In genomic region chr9:87639949-87640348, GRCh38 we compare ENCODE assay signal across 13 cellular contexts.
DNase-seq lines count a peak whose midpoint lies in the region; TF ChIP-seq lines count a peak whose summit lies in the region.
"Had no signal": no experiment of that assay in that cellular context is flagged by ENCODE, and none has a peak within 500 bp of the region (broad histone marks: within the 10 kb centered on the region; RNA-seq: fewer than 3 reads in every experiment).

No MANE protein-coding gene starts in this region.

- H4K20me1 ChIP-seq in smooth muscle cell (ENCODE audit: low read depth): no peaks in the 10 kb centered on the region

- peak overlapping the region; percentile 49 for H3K4me2 ChIP-seq in smooth muscle cell

- H3K27me3 Mint-ChIP-seq in mesothelial cell of epicardium (ENCODE audit: low read depth): no peaks in the 10 kb centered on the region
- H3K27me3 Mint-ChIP-seq in CD4-positive, alpha-beta memory T cell: peaks cover 0 to 6% of the 10 kb centered on the region in 2 donors

- POLR2A ChIA-PET in RWPE1 (lab: Yijun Ruan, JAX; ENCODE audit: low non-redundant PET): no interaction called here
- POLR2A ChIA-PET in CD4-positive, alpha-beta memory T cell (lab: Charles Lee; ENCODE audit: partially characterized antibody): no interaction called here

- H3K36me3 ChIP-seq in smooth muscle cell (ENCODE audit: low read depth) (no peaks in the 10 kb centered on the region), HAP-1 (replicated peaks) (no peaks in the 10 kb centered on the region)
- H3K36me3 ChIP-seq in CD4-positive, alpha-beta memory T cell (ENCODE audit: insufficient read depth, low read length): no peaks in the 10 kb centered on the region

- CTCF ChIA-PET in RWPE1 (lab: Yijun Ruan, JAX): no interaction called here
- CTCF ChIA-PET in CD4-positive, alpha-beta memory T cell (lab: Charles Lee; ENCODE audit: partially characterized antibody): no interaction called here

- H2AFZ ChIP-seq in smooth muscle cell (ENCODE audit: low read depth): no peak overlapping the region

- peaks cover 11% of the 10 kb centered on the region for H3F3A ChIP-seq in smooth muscle cell (ENCODE audit: low read depth)

- H3K27me3 ChIP-seq in smooth muscle cell (ENCODE audit: low read depth) (no peaks in the 10 kb centered on the region), HAP-1 (ENCODE audit: low read depth) (no peaks in the 10 kb centered on the region)
- H3K27me3 ChIP-seq in CD4-positive, alpha-beta memory T cell (ENCODE audit: insufficient read depth, low read length): no peaks in the 10 kb centered on the region

- DNase-seq in RWPE1 (ENCODE audit: low spot score) (no peak), epithelial cell of esophagus (ENCODE audit: low read depth) (peak; percentile 15), mesothelial cell of epicardium (ENCODE audit: low spot score in 2 of 2, unreplicated experiment in 2 of 2) (no peak), smooth muscle cell (lab: John Stamatoyannopoulos, UW; ENCODE audit: unreplicated experiment) (no peak), activated gamma-delta T cell (lab: John Stamatoyannopoulos, UW) (no peak), glomerular visceral epithelial cell (ENCODE audit: extremely low spot score) (no peak), HAP-1 (ENCODE audit: low spot score in 2 of 2) (no peak)
- no peak for DNase-seq in CD4-positive, alpha-beta memory T cell
- DNase-seq: GF-D8, Karpas-422, MM.1S, NCI-H510A treated with DMSO at 0.1 percent for 48 hours had no signal

- 44% methylated on average over 4 of the region's 4 CpGs for WGBS in smooth muscle cell (ENCODE audit: low lambda C conversion rate)

- H3K9me3 ChIP-seq in smooth muscle cell (replicated peaks; ENCODE audit: low read depth) (no peaks in the 10 kb centered on the region), HAP-1 (no peaks in the 10 kb centered on the region)
- H3K9me3 ChIP-seq in CD4-positive, alpha-beta memory T cell (ENCODE audit: control insufficient read depth in 1 of 2, low read length in 2 of 2): no peaks in the 10 kb centered on the region

- peaks cover 78% of the 10 kb centered on the region for H3K4me1 Mint-ChIP-seq in mesothelial cell of epicardium
- H3K4me1 Mint-ChIP-seq in CD4-positive, alpha-beta memory T cell: no peaks in the 10 kb centered on the region

- in situ Hi-C loops in HAP-1 (cut with MboI; ENCODE audit: low sequenced_read_pairs): no loop called here

- H3K27ac ChIP-seq in RWPE1: peak overlapping the region; percentile 51
- H3K27ac ChIP-seq in smooth muscle cell (ENCODE audit: low read depth): no peak overlapping the region
- no peak overlapping the region for H3K27ac ChIP-seq in CD4-positive, alpha-beta memory T cell (ENCODE audit: low read depth, low read length)
- H3K27ac ChIP-seq: C4-2B had no signal

- H3K9ac ChIP-seq in smooth muscle cell (ENCODE audit: low read depth): no peak overlapping the region

- H3K4me1 ChIP-seq in smooth muscle cell (ENCODE audit: low read depth) (peaks cover 16% of the 10 kb centered on the region), HAP-1 (no peaks in the 10 kb centered on the region)
- no peaks in the 10 kb centered on the region for H3K4me1 ChIP-seq in CD4-positive, alpha-beta memory T cell (ENCODE audit: insufficient read depth, low read length)

- intact Hi-C loops in CD4-positive, alpha-beta memory T cell (cut with micrococcal nuclease): no loop called here

- H3K4me3 ChIP-seq in epithelial cell of esophagus (ENCODE audit: low read length): no peak overlapping the region
- H3K4me3 ChIP-seq in smooth muscle cell: no peak overlapping the region
- H3K4me3 ChIP-seq in HAP-1: no peak overlapping the region
- no peak overlapping the region for H3K4me3 ChIP-seq in CD4-positive, alpha-beta memory T cell (ENCODE audit: low read length in 2 of 2)

- H3K4me3 Mint-ChIP-seq in mesothelial cell of epicardium: no peak overlapping the region
- H3K4me3 Mint-ChIP-seq in CD4-positive, alpha-beta memory T cell: no peak overlapping the region

- H3K79me2 ChIP-seq in smooth muscle cell (ENCODE audit: low read depth): no peaks in the 10 kb centered on the region

- TF ChIP-seq CTCF in RWPE1 (conservative IDR thresholded peaks at IDR 0.05; ENCODE audit: low read depth) (no peak), epithelial cell of esophagus (IDR thresholded peaks at IDR 0.05; ENCODE audit: insufficient read depth, low read depth, low read length, missing control alignments) (no peak), mesothelial cell of epicardium (IDR thresholded peaks at IDR 0.05; ENCODE audit: unreplicated experiment) (no peak), smooth muscle cell (IDR thresholded peaks at IDR 0.05; ENCODE audit: borderline replicate concordance, insufficient read depth, poor library complexity, severe bottlenecking) (no peak)

- H3K9me3 Mint-ChIP-seq in mesothelial cell of epicardium: no peaks in the 10 kb centered on the region
- no peaks in the 10 kb centered on the region for H3K9me3 Mint-ChIP-seq in CD4-positive, alpha-beta memory T cell

- peak overlapping the region; percentile 92 for H3K27ac Mint-ChIP-seq in mesothelial cell of epicardium
- no peak overlapping the region for H3K27ac Mint-ChIP-seq in CD4-positive, alpha-beta memory T cell

- H3K36me3 Mint-ChIP-seq in mesothelial cell of epicardium: peaks cover 30% of the 10 kb centered on the region
- no peaks in the 10 kb centered on the region for H3K36me3 Mint-ChIP-seq in CD4-positive, alpha-beta memory T cell
